1 cellular context compared by ENCODE assay signal in the genomic region with DNA sequence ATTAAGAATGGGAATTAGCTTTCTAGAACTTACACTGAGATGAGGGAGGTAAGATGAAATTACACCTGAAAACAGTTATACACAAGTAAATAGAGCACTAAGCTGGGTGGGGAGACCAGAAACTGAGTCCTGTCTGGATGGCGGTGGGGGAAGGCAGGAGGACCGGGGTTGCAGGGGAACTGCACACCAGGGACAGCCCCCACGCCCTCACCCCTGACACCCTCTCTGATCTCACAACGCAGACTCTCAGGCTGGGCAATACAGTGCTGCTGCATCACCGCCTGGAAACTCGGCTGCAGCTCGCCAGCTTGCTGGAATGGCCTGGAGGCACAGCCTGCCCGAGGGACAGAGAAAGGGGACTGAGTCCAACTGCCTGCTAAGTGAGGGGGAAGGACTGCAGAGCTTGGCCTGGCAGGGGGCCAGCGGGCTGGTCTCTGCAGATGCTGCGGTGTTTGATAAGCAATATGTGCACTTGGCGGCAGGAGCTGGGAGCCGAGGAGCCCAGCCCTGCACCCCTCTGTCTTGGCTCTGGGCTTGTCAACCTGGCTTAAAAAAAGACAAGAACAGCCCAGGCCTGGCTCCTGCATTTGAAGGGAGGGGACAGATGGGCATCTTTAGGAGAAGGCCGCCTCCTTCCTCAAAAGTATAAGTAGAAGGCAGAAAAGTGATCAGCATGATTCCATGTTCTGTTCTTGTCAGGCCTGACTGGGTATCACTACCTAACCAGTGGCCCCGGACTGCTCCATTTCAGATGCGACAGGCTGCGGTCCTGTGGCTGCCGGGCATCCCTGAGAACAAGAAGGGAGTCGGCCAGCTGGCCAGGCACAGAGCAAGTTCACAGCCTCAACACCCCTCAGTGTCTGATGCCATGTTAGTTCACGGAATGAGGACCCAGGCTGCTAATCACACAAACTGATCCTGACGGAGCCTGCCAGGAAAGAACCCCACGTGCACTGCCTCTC.
TF ChIP-seq lines count a peak whose summit lies in the region.

No MANE protein-coding gene starts in this region.

TF ChIP-seq in K562, 482 proteins besides CTCF, POLR2A, EP300 and RAD21 (continued from another document and continues in another):
- TF ChIP-seq, protein P1, sequence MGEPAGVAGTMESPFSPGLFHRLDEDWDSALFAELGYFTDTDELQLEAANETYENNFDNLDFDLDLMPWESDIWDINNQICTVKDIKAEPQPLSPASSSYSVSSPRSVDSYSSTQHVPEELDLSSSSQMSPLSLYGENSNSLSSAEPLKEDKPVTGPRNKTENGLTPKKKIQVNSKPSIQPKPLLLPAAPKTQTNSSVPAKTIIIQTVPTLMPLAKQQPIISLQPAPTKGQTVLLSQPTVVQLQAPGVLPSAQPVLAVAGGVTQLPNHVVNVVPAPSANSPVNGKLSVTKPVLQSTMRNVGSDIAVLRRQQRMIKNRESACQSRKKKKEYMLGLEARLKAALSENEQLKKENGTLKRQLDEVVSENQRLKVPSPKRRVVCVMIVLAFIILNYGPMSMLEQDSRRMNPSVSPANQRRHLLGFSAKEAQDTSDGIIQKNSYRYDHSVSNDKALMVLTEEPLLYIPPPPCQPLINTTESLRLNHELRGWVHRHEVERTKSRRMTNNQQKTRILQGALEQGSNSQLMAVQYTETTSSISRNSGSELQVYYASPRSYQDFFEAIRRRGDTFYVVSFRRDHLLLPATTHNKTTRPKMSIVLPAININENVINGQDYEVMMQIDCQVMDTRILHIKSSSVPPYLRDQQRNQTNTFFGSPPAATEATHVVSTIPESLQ (CRISPR knock-in tag; IDR thresholded peaks at IDR 0.05): no peak
- TF ChIP-seq BRD9 (IDR thresholded peaks at IDR 0.05; ENCODE audit: low read depth, partially characterized antibody): no peak
- TF ChIP-seq NCOA6 (IDR thresholded peaks at IDR 0.05): no peak
- no peak for TF ChIP-seq ELK1 (CRISPR knock-in tag; IDR thresholded peaks at IDR 0.05)
- no peak for TF ChIP-seq ZNF76 (CRISPR knock-in tag; IDR thresholded peaks at IDR 0.05; ENCODE audit: borderline replicate concordance)
- TF ChIP-seq SMARCA5 (IDR thresholded peaks at IDR 0.05): no peak
- TF ChIP-seq TARDBP (IDR thresholded peaks at IDR 0.05): no peak
- no peak for TF ChIP-seq KAT8 (IDR thresholded peaks at IDR 0.05; ENCODE audit: low read depth)
- TF ChIP-seq SIN3A (IDR thresholded peaks at IDR 0.05; ENCODE audit: borderline replicate concordance in 2 of 2, control insufficient read depth in 1 of 2, low read depth in 2 of 2, low read length in 2 of 2): no peak
- no peak for TF ChIP-seq YBX1 (IDR thresholded peaks at IDR 0.05)
- TF ChIP-seq BACH1 (tag; IDR thresholded peaks at IDR 0.05): no peak
- no peak for TF ChIP-seq SIX5 (IDR thresholded peaks at IDR 0.05; ENCODE audit: borderline replicate concordance in 1 of 2, insufficient read depth in 1 of 2, low read depth in 1 of 2, low read length in 2 of 2)
- no peak for TF ChIP-seq RAD51 (IDR thresholded peaks at IDR 0.05; ENCODE audit: borderline replicate concordance, low read depth)
- no peak for TF ChIP-seq ZKSCAN8 (CRISPR knock-in tag; IDR thresholded peaks at IDR 0.05)
- no peak for TF ChIP-seq ZNF785 (CRISPR knock-in tag; IDR thresholded peaks at IDR 0.05)
- TF ChIP-seq HNRNPH1 (optimal IDR thresholded peaks at IDR 0.05; ENCODE audit: low read depth, low read length): no peak
- no peak for TF ChIP-seq THRAP3 (IDR thresholded peaks at IDR 0.05; ENCODE audit: borderline replicate concordance)
- TF ChIP-seq, protein P2, sequence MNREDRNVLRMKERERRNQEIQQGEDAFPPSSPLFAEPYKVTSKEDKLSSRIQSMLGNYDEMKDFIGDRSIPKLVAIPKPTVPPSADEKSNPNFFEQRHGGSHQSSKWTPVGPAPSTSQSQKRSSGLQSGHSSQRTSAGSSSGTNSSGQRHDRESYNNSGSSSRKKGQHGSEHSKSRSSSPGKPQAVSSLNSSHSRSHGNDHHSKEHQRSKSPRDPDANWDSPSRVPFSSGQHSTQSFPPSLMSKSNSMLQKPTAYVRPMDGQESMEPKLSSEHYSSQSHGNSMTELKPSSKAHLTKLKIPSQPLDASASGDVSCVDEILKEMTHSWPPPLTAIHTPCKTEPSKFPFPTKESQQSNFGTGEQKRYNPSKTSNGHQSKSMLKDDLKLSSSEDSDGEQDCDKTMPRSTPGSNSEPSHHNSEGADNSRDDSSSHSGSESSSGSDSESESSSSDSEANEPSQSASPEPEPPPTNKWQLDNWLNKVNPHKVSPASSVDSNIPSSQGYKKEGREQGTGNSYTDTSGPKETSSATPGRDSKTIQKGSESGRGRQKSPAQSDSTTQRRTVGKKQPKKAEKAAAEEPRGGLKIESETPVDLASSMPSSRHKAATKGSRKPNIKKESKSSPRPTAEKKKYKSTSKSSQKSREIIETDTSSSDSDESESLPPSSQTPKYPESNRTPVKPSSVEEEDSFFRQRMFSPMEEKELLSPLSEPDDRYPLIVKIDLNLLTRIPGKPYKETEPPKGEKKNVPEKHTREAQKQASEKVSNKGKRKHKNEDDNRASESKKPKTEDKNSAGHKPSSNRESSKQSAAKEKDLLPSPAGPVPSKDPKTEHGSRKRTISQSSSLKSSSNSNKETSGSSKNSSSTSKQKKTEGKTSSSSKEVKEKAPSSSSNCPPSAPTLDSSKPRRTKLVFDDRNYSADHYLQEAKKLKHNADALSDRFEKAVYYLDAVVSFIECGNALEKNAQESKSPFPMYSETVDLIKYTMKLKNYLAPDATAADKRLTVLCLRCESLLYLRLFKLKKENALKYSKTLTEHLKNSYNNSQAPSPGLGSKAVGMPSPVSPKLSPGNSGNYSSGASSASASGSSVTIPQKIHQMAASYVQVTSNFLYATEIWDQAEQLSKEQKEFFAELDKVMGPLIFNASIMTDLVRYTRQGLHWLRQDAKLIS (CRISPR knock-in tag; IDR thresholded peaks at IDR 0.05): no peak
- no peak for TF ChIP-seq CEBPZ (IDR thresholded peaks at IDR 0.05; ENCODE audit: borderline replicate concordance, low read depth, low read length)
- no peak for TF ChIP-seq ZBTB26 (CRISPR knock-in tag; IDR thresholded peaks at IDR 0.05)
- no peak for TF ChIP-seq ZNF583 (CRISPR knock-in tag; IDR thresholded peaks at IDR 0.05)
- TF ChIP-seq JUN (IDR thresholded peaks at IDR 0.05; ENCODE audit: borderline replicate concordance, low read depth, low read length): no peak
- TF ChIP-seq JUN (CRISPR knock-in tag; IDR thresholded peaks at IDR 0.05; ENCODE audit: borderline replicate concordance): no peak
- TF ChIP-seq EZH2 (IDR thresholded peaks at IDR 0.05; ENCODE audit: borderline replicate concordance, low read depth, low read length): no peak
- TF ChIP-seq CC2D1A (IDR thresholded peaks at IDR 0.05): no peak
- no peak for TF ChIP-seq BMI1 (IDR thresholded peaks at IDR 0.05; ENCODE audit: low read length)
- TF ChIP-seq CXXC5 (CRISPR knock-in tag; IDR thresholded peaks at IDR 0.05): peak; percentile 73
- TF ChIP-seq GTF3C2 (IDR thresholded peaks at IDR 0.05; ENCODE audit: borderline replicate concordance, extremely low read depth, insufficient read length): no peak
- no peak for TF ChIP-seq ZNF274 (IDR thresholded peaks at IDR 0.05; ENCODE audit: borderline replicate concordance, low read depth, low read length)
- TF ChIP-seq FOS (IDR thresholded peaks at IDR 0.05; ENCODE audit: extremely low read depth, insufficient read length): no peak
- no peak for TF ChIP-seq KAT7 (CRISPR knock-in tag; IDR thresholded peaks at IDR 0.05; ENCODE audit: borderline replicate concordance)
- no peak for TF ChIP-seq RNF219 (CRISPR knock-in tag; IDR thresholded peaks at IDR 0.05)
